ENCODE assay signal across 1 cellular context in genomic region chr17:71438631-71439146, GRCh38.
TF ChIP-seq lines count a peak whose summit lies in the region.

No MANE protein-coding gene starts in this region.

TF ChIP-seq in HEK293, 187 proteins besides CTCF, POLR2A, EP300 and RAD21 (continued from another document):
- TF ChIP-seq ZNF610 (tag by site-specific recombination; IDR thresholded peaks at IDR 0.05; ENCODE audit: borderline replicate concordance): peak; percentile 26; the same call in 1 of the 2 replicates
